21 cellular contexts compared by ENCODE assay signal in genomic region chr10:68781613-68782574, GRCh38. TPM values are rescaled to one million over a fixed set of nuclear protein-coding genes. Genes with fewer than 3 reads are reported as not detected.
DNase-seq lines count a peak whose midpoint lies in the region; ATAC-seq and TF ChIP-seq lines count a peak whose summit lies in the region.
"Had no signal": no experiment of that assay in that cellular context is flagged by ENCODE, and none has a peak within 500 bp of the region (broad histone marks: within the 10 kb centered on the region; RNA-seq: fewer than 3 reads in every experiment).

No MANE protein-coding gene starts in this region.

- no peaks in the 10 kb centered on the region for H3K9me2 ChIP-seq in OCI-LY1 (ENCODE audit: low read depth, low read length)

- CTCF ChIA-PET in MCF 10A (lab: Yijun Ruan, JAX) = interaction anchor here (0.6 to 1.4 kb wide), 5 partner anchors 8 to 117 kb away, joined by 3 to 4 read pairs (median 3); no protein-coding TSS in a partner anchor
- CTCF ChIA-PET in mammary epithelial cell (lab: Charles Lee; ENCODE audit: low non-redundant PET) = no interaction called here

- BruUV-seq in MCF 10A (replicated peaks; lab: Mats Ljungman, UMichigan) = no TSS peak
- BruUV-seq in mammary epithelial cell (replicated peaks; lab: Mats Ljungman, UMichigan) = no TSS peak

- H2AFZ ChIP-seq in mammary epithelial cell (ENCODE audit: low read depth, low read length) = no peak overlapping the region
- no peak overlapping the region for H2AFZ ChIP-seq in OCI-LY1 (ENCODE audit: low read length)

- H3K9ac ChIP-seq in mammary epithelial cell (ENCODE audit: insufficient read depth, low read length) (no peak overlapping the region), OCI-LY1 (ENCODE audit: low read length) (no peak overlapping the region)

- H3K36me3 Mint-ChIP-seq in MCF 10A (ENCODE audit: insufficient read depth, unreplicated experiment) (peaks cover 96% of the 10 kb centered on the region), immature natural killer cell (peaks cover 16 to 49% (median 25%) of the 10 kb centered on the region in 3 donors)

- H3K27me3 ChIP-seq in mammary epithelial cell (ENCODE audit: insufficient read depth, low read length) (no peaks in the 10 kb centered on the region), OCI-LY1 (ENCODE audit: insufficient read depth, low read length) (no peaks in the 10 kb centered on the region)
- H3K27me3 ChIP-seq: body of pancreas, heart left ventricle had no signal

- H4K20me1 ChIP-seq in mammary epithelial cell (ENCODE audit: insufficient read depth, low read length) = no peaks in the 10 kb centered on the region
- H4K20me1 ChIP-seq in OCI-LY1 (ENCODE audit: insufficient read depth, low read length) = no peaks in the 10 kb centered on the region

- no peak overlapping the region for H3K4me2 ChIP-seq in mammary epithelial cell (ENCODE audit: insufficient read depth, low read depth, low read length)
- no peak overlapping the region for H3K4me2 ChIP-seq in OCI-LY1 (ENCODE audit: low read length)

- no peak overlapping the region for H3K4me3 Mint-ChIP-seq in MCF 10A (ENCODE audit: unreplicated experiment)
- H3K4me3 Mint-ChIP-seq in immature natural killer cell = no peak overlapping the region
- H3K4me3 Mint-ChIP-seq: CD14-positive monocyte had no signal

- no peaks in the 10 kb centered on the region for H3K9me3 Mint-ChIP-seq in MCF 10A (ENCODE audit: unreplicated experiment)
- H3K9me3 Mint-ChIP-seq in immature natural killer cell = no peaks in the 10 kb centered on the region
- H3K9me3 Mint-ChIP-seq: CD14-positive monocyte had no signal

- in situ Hi-C loops in mammary epithelial cell (cut with MboI; ENCODE audit: low sequenced_read_pairs in 2 of 2) = no loop called here

- no peak for TF ChIP-seq CTCF in MCF 10A (IDR thresholded peaks at IDR 0.05; ENCODE audit: unreplicated experiment)
- TF ChIP-seq CTCF in mammary epithelial cell (conservative IDR thresholded peaks at IDR 0.05 in 1 of 2, IDR thresholded peaks at IDR 0.05 in 1 of 2; ENCODE audit: extremely low read depth in 1 of 2, insufficient read depth in 1 of 2, low read depth in 1 of 2, low read length in 2 of 2) = no peak
- TF ChIP-seq CTCF in OCI-LY1 (IDR thresholded peaks at IDR 0.05; ENCODE audit: low read length) = no peak
- no peak for TF ChIP-seq CTCF in GM10266 (IDR thresholded peaks at IDR 0.05; ENCODE audit: control insufficient read depth, insufficient read depth, low read depth, missing control alignments)

- peaks cover 16% of the 10 kb centered on the region for H3K36me3 ChIP-seq in mammary epithelial cell (ENCODE audit: insufficient read depth, low read length)
- H3K36me3 ChIP-seq in OCI-LY1 (ENCODE audit: insufficient read depth, low read length) = peaks cover 73% of the 10 kb centered on the region

- 96% methylated on average over 6 of the region's 6 CpGs for WGBS in mammary epithelial cell (ENCODE audit: low coverage, missing lambda C conversion rate)

- no peak overlapping the region for H3K4me3 ChIP-seq in mammary epithelial cell (replicated peaks in 1 of 3; ENCODE audit: insufficient read depth in 1 of 3, low read depth in 2 of 3, low read length in 3 of 3)
- H3K4me3 ChIP-seq in OCI-LY1 (ENCODE audit: low read depth, low read length, poor library complexity, severe bottlenecking) = no peak overlapping the region
- H3K4me3 ChIP-seq: body of pancreas, heart left ventricle, lower lobe of right lung, thoracic aorta had no signal

- H3K4me1 ChIP-seq in mammary epithelial cell (ENCODE audit: insufficient read depth, low read length) (no peaks in the 10 kb centered on the region), OCI-LY1 (ENCODE audit: insufficient read depth, low read length, severe bottlenecking) (peaks cover 7% of the 10 kb centered on the region)
- H3K4me1 ChIP-seq: body of pancreas, heart left ventricle, lower lobe of right lung had no signal

- H3K27ac ChIP-seq in mammary epithelial cell (ENCODE audit: insufficient read depth, low read depth, low read length) = no peak overlapping the region
- H3K27ac ChIP-seq in OCI-LY1 (ENCODE audit: low read depth, low read length, poor library complexity, severe bottlenecking) = peak overlapping the region; percentile 50
- H3K27ac ChIP-seq: body of pancreas, heart left ventricle, lower lobe of right lung, thoracic aorta had no signal

- POLR2A ChIA-PET in MCF 10A (lab: Yijun Ruan, JAX) = no interaction called here

- no peak for DNase-seq in MCF 10A (ENCODE audit: unreplicated experiment)
- no peak for DNase-seq in mammary epithelial cell
- DNase-seq in immature natural killer cell = no peak
- DNase-seq in renal cortical epithelial cell (ENCODE audit: low read depth) = peak; percentile 30
- DNase-seq in Right ventricle myocardium superior = no peak
- no peak for DNase-seq in T1000 (lab: John Stamatoyannopoulos, UW)
- DNase-seq in GM10266 (ENCODE audit: extremely low spot score) = no peak
- DNase-seq: activated naive CD4-positive, alpha-beta T cell treated with anti-CD3 and anti-CD28 coated beads, Interleukin-2, amount 50 U/mL, for 16 hours; body of pancreas; DMS53; heart left ventricle; KBM-7; lower lobe of right lung; NCI-H1048; NCI-H524; stimulated activated CD4-positive, alpha-beta T cell treated with anti-CD3 and anti-CD28 coated beads, Interleukin-12 subunit alpha, Interleukin-12 subunit beta, amount 100 ng/mL, for 4 hours; SW 1271 had no signal

- no peaks in the 10 kb centered on the region for H3K27me3 Mint-ChIP-seq in MCF 10A (ENCODE audit: insufficient read depth, unreplicated experiment)
- H3K27me3 Mint-ChIP-seq in immature natural killer cell (ENCODE audit: low read depth in 3 of 3) = no peaks in the 10 kb centered on the region

- intact Hi-C loops in MCF 10A (cut with micrococcal nuclease) (no loop called here), mammary epithelial cell (cut with micrococcal nuclease) (loop anchor here (5.0 kb wide), 1 partner anchor 45 kb away; no protein-coding TSS in a partner anchor), Right ventricle myocardium superior (cut with DNase I) (no loop called here)

- H3K9me3 ChIP-seq in mammary epithelial cell (replicated peaks; ENCODE audit: insufficient read depth, low read length) = no peaks in the 10 kb centered on the region
- no peaks in the 10 kb centered on the region for H3K9me3 ChIP-seq in OCI-LY1 (ENCODE audit: low read length)
- H3K9me3 ChIP-seq: body of pancreas, heart left ventricle, lower lobe of right lung, thoracic aorta had no signal

- no peak for ATAC-seq in Right ventricle myocardium superior (ENCODE audit: poor library complexity)
- ATAC-seq: body of pancreas, heart left ventricle, lower lobe of right lung, Right ventricle myocardium inferior had no signal

- peak overlapping the region; percentile 13 for H3K27ac Mint-ChIP-seq in MCF 10A (ENCODE audit: low read depth, unreplicated experiment)
- H3K27ac Mint-ChIP-seq in immature natural killer cell = peak overlapping the region in 4 of 6 donors; percentile 8 to 60 (median 46)

- H3K4me1 Mint-ChIP-seq in MCF 10A (ENCODE audit: insufficient read depth, unreplicated experiment) (peaks cover 2% of the 10 kb centered on the region), immature natural killer cell (no peaks in the 10 kb centered on the region)
- H3K4me1 Mint-ChIP-seq: CD14-positive monocyte had no signal

- dilution Hi-C loops in mammary epithelial cell (cut with HindIII; ENCODE audit: low sequenced_read_pairs) = no loop called here

- H3K79me2 ChIP-seq in mammary epithelial cell (ENCODE audit: insufficient read depth, low read length) (no peaks in the 10 kb centered on the region), OCI-LY1 (ENCODE audit: insufficient read depth, low read length) (no peaks in the 10 kb centered on the region)

- H3F3A ChIP-seq in OCI-LY1 (ENCODE audit: insufficient read depth, low read length) = no peaks in the 10 kb centered on the region

RNA-seq across cellular contexts. Expression of gene STOX1, which starts 45.4 kb away (rescaled TPM):
- total RNA-seq in MCF 10A (2022) (0.16 TPM in 1 of 2 replicates, not detected in the other), mammary epithelial cell (under 1 TPM; 0.07 to 0.17 TPM), renal cortical epithelial cell (0.35 and 2.9 TPM in 2 replicates), Right ventricle myocardium superior (0.38 TPM)
- polyA plus RNA-seq in mammary epithelial cell (0.07 TPM), immature natural killer cell (not detected)
- polyA minus RNA-seq in mammary epithelial cell = not detected
- polyA plus RNA-seq: CD14-positive monocyte had no signal
